20 cellular contexts compared by ENCODE assay signal in the genomic region with DNA sequence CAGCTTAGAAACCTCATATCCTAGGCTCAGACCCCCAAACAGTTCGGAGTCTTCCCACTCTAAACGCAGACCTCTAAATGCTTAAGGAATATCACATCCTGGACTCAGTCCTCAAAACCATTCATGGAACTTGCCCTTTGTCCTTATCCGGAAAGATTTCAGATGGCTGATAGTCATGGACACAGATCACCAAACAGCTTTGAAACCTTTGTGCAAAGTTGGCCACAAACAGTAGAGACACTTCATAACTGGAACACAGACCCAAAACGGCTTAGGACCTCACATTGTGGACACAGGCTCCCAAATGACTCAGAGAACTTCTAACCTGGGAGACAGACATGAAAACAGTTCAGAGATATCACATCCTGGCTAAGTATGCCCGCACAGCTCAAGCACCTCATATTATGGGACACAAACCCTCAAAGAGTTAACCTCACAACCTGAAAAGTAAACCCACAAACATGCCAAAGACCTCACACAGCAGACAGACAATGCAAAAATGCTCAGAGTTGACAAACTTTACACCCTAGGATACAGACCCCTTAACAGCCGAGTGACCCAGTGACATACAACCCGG. TPM values are rescaled to one million over a fixed set of nuclear protein-coding genes. Genes with fewer than 3 reads are reported as not detected.
DNase-seq lines count a peak whose midpoint lies in the region; ATAC-seq, FAIRE-seq and TF ChIP-seq lines count a peak whose summit lies in the region.
"Had no signal": no experiment of that assay in that cellular context is flagged by ENCODE, and none has a peak within 500 bp of the region (broad histone marks: within the 10 kb centered on the region; RNA-seq: fewer than 3 reads in every experiment).

No MANE protein-coding gene starts in this region.

- peak overlapping the region; percentile 61 for H3K27ac ChIP-seq in CD4-positive, CD25-positive, alpha-beta regulatory T cell (ENCODE audit: insufficient read depth, low read length, poor library complexity, severe bottlenecking)
- peak overlapping the region; percentile 31 to 94 (median 77) for H3K27ac ChIP-seq in right lobe of liver
- no peak overlapping the region for H3K27ac ChIP-seq in pancreas
- H3K27ac ChIP-seq: sigmoid colon, testis had no signal

- no peaks in the 10 kb centered on the region for H3K27me3 Mint-ChIP-seq in CD4-positive, CD25-positive, alpha-beta regulatory T cell
- H3K27me3 Mint-ChIP-seq in Caco-2 (ENCODE audit: insufficient read depth, unreplicated experiment), result no peaks in the 10 kb centered on the region
- no peaks in the 10 kb centered on the region for H3K27me3 Mint-ChIP-seq in activated naive CD8-positive, alpha-beta T cell treated with anti-CD3 and anti-CD28 coated beads, Interleukin-2, amount 10 ng/mL, durations not matched to agents 7 days and 5 days
- H3K27me3 Mint-ChIP-seq in osteocyte (ENCODE audit: unreplicated experiment), result no peaks in the 10 kb centered on the region

- no TSS peak for BruUV-seq in Caco-2 (replicated peaks; lab: Mats Ljungman, UMichigan)

- CTCF ChIA-PET in Caco-2 (lab: Charles Lee), result no interaction called here

- no peaks in the 10 kb centered on the region for H3K27me3 ChIP-seq in CD4-positive, CD25-positive, alpha-beta regulatory T cell (ENCODE audit: control insufficient read depth, insufficient read depth, low read length)
- H3K27me3 ChIP-seq in Caco-2 (replicated peaks; ENCODE audit: control insufficient read depth, insufficient read depth, low read length), result no peaks in the 10 kb centered on the region
- no peaks in the 10 kb centered on the region for H3K27me3 ChIP-seq in right lobe of liver
- no peaks in the 10 kb centered on the region for H3K27me3 ChIP-seq in pancreas
- H3K27me3 ChIP-seq: sigmoid colon, testis had no signal

- H3K4me3 ChIP-seq in CD4-positive, CD25-positive, alpha-beta regulatory T cell (ENCODE audit: low read depth, low read length), result peak overlapping the region; percentile 53
- H3K4me3 ChIP-seq in Caco-2 (ENCODE audit: low read depth, low read length) (no peak overlapping the region), right lobe of liver (peak overlapping the region in 1 of 3 donors; percentile 28), pancreas (no peak overlapping the region)
- H3K4me3 ChIP-seq: sigmoid colon, testis had no signal

- peak overlapping the region; percentile 87 to 92 (median 91) for H3K27ac Mint-ChIP-seq in CD4-positive, CD25-positive, alpha-beta regulatory T cell
- H3K27ac Mint-ChIP-seq in Caco-2 (ENCODE audit: unreplicated experiment), result peak overlapping the region; percentile 96
- H3K27ac Mint-ChIP-seq in activated naive CD8-positive, alpha-beta T cell treated with anti-CD3 and anti-CD28 coated beads, Interleukin-2, amount 10 ng/mL, durations not matched to agents 7 days and 5 days, result peak overlapping the region; percentile 94
- H3K27ac Mint-ChIP-seq in osteocyte (ENCODE audit: unreplicated experiment), result no peak overlapping the region

- peaks cover 50% of the 10 kb centered on the region for H3K4me1 ChIP-seq in CD4-positive, CD25-positive, alpha-beta regulatory T cell (ENCODE audit: control insufficient read depth, insufficient read depth, low read length, poor library complexity, severe bottlenecking)
- H3K4me1 ChIP-seq in Caco-2 (peaks cover 19% of the 10 kb centered on the region), right lobe of liver (peaks cover 0 to 14% (median 0%) of the 10 kb centered on the region in 4 donors), pancreas (no peaks in the 10 kb centered on the region)
- H3K4me1 ChIP-seq: sigmoid colon, testis had no signal

- ATAC-seq in CD4-positive, CD25-positive, alpha-beta regulatory T cell (ENCODE audit: low read depth in 2 of 2), result no peak
- ATAC-seq in activated naive CD8-positive, alpha-beta T cell treated with anti-CD3 and anti-CD28 coated beads, Interleukin-2, amount 10 ng/mL, durations not matched to agents 7 days and 5 days (ENCODE audit: low read depth), result no peak
- ATAC-seq in right lobe of liver (peak; percentile 3 to 63 (median 32)), pancreas (no peak)
- ATAC-seq: Panc1 had no signal

- peak overlapping the region in 3 of 4 donors; percentile 48 to 77 (median 66) for H3K4me3 Mint-ChIP-seq in CD4-positive, CD25-positive, alpha-beta regulatory T cell
- H3K4me3 Mint-ChIP-seq in Caco-2 (ENCODE audit: unreplicated experiment) (peak overlapping the region; percentile 50), osteocyte (ENCODE audit: unreplicated experiment) (no peak overlapping the region)
- H3K4me3 Mint-ChIP-seq in activated naive CD8-positive, alpha-beta T cell treated with anti-CD3 and anti-CD28 coated beads, Interleukin-2, amount 10 ng/mL, durations not matched to agents 7 days and 5 days, result peak overlapping the region; percentile 63

- no peak for FAIRE-seq in pancreas (lab: Jason Lieb, UNC)

- H3K9me3 ChIP-seq in CD4-positive, CD25-positive, alpha-beta regulatory T cell (ENCODE audit: control insufficient read depth in 2 of 2, low read length in 2 of 2), result no peaks in the 10 kb centered on the region
- no peaks in the 10 kb centered on the region for H3K9me3 ChIP-seq in Caco-2
- no peaks in the 10 kb centered on the region for H3K9me3 ChIP-seq in right lobe of liver
- H3K9me3 ChIP-seq in pancreas, result no peaks in the 10 kb centered on the region
- H3K9me3 ChIP-seq: sigmoid colon, SK-N-SH, testis had no signal

- peak; percentile 48 for TF ChIP-seq POLR2A in right lobe of liver (IDR thresholded peaks at IDR 0.05)

- H3K36me3 ChIP-seq in CD4-positive, CD25-positive, alpha-beta regulatory T cell (ENCODE audit: control insufficient read depth, insufficient read depth, low read length), result peaks cover 2% of the 10 kb centered on the region
- H3K36me3 ChIP-seq in Caco-2 (ENCODE audit: control insufficient read depth, insufficient read depth, low read length), result no peaks in the 10 kb centered on the region
- H3K36me3 ChIP-seq in right lobe of liver, result no peaks in the 10 kb centered on the region
- H3K36me3 ChIP-seq in pancreas, result no peaks in the 10 kb centered on the region
- H3K36me3 ChIP-seq: sigmoid colon had no signal

- POLR2A ChIA-PET in Caco-2 (lab: Charles Lee), result no interaction called here
- POLR2A ChIA-PET in activated naive CD8-positive, alpha-beta T cell treated with anti-CD3 and anti-CD28 coated beads, Interleukin-2, amount 10 ng/mL, durations not matched to agents 7 days and 5 days (lab: Charles Lee), result interaction anchor here (2.5 to 5.3 kb wide), 2 partner anchors 16 to 25 kb away, joined by 7 to 31 read pairs; a partner anchor contains a TSS

- H3K4me1 Mint-ChIP-seq in CD4-positive, CD25-positive, alpha-beta regulatory T cell, result peaks cover 15 to 68% (median 43%) of the 10 kb centered on the region in 4 donors
- H3K4me1 Mint-ChIP-seq in Caco-2 (ENCODE audit: low read depth, unreplicated experiment), result peaks cover 44% of the 10 kb centered on the region
- H3K4me1 Mint-ChIP-seq in activated naive CD8-positive, alpha-beta T cell treated with anti-CD3 and anti-CD28 coated beads, Interleukin-2, amount 10 ng/mL, durations not matched to agents 7 days and 5 days, result peaks cover 49% of the 10 kb centered on the region
- peaks cover 12% of the 10 kb centered on the region for H3K4me1 Mint-ChIP-seq in osteocyte (ENCODE audit: unreplicated experiment)

- DNase-seq in CD4-positive, CD25-positive, alpha-beta regulatory T cell, result peak in 1 of 3 donors; percentile 30
- no peak for DNase-seq in Caco-2
- no peak for DNase-seq in activated naive CD8-positive, alpha-beta T cell treated with anti-CD3 and anti-CD28 coated beads, Interleukin-2, amount 10 ng/mL, durations not matched to agents 7 days and 5 days
- no peak for DNase-seq in right lobe of liver
- no peak for DNase-seq in osteocyte (ENCODE audit: extremely low spot score, unreplicated experiment)
- no peak for DNase-seq in pancreas
- no peak for DNase-seq in GM19238 (ENCODE audit: insufficient read length, low spot score)
- no peak for DNase-seq in NCI-H446 (lab: John Stamatoyannopoulos, UW)
- DNase-seq: activated CD4-positive, alpha-beta T cell treated with anti-CD3 and anti-CD28 coated beads, Interleukin-2, amount 50 U/mL, for 48 hours; activated effector memory CD4-positive, alpha-beta T cell treated with Interleukin-2 at 50 U/mL for 16 hours; COR-L47; cortex of kidney; EL; foreskin fibroblast; NCI-H146; NCI-H82; sigmoid colon; SK-N-SH; testis had no signal

- TF ChIP-seq CTCF in Caco-2 (IDR thresholded peaks at IDR 0.05; ENCODE audit: insufficient read depth in 1 of 2, low read depth in 1 of 2, low read length in 1 of 2, severe bottlenecking in 1 of 2, unreplicated experiment in 1 of 2), result no peak
- TF ChIP-seq CTCF in right lobe of liver (IDR thresholded peaks at IDR 0.05), result no peak
- TF ChIP-seq CTCF in osteocyte (IDR thresholded peaks at IDR 0.05), result no peak
- TF ChIP-seq CTCF in pancreas (IDR thresholded peaks at IDR 0.05), result no peak

- intact Hi-C loops in Caco-2 (cut with micrococcal nuclease; ENCODE audit: unreplicated experiment) (no loop called here), right lobe of liver (cut with DNase I) (no loop called here), pancreas (cut with DNase I) (no loop called here)

- no peaks in the 10 kb centered on the region for H3K9me3 Mint-ChIP-seq in CD4-positive, CD25-positive, alpha-beta regulatory T cell
- H3K9me3 Mint-ChIP-seq in Caco-2 (ENCODE audit: unreplicated experiment) (no peaks in the 10 kb centered on the region), osteocyte (ENCODE audit: unreplicated experiment) (peaks cover 4% of the 10 kb centered on the region)
- H3K9me3 Mint-ChIP-seq in activated naive CD8-positive, alpha-beta T cell treated with anti-CD3 and anti-CD28 coated beads, Interleukin-2, amount 10 ng/mL, durations not matched to agents 7 days and 5 days, result peaks cover 13% of the 10 kb centered on the region

- 28% methylated on average over 7 of the region's 7 CpGs for WGBS in right lobe of liver (ENCODE audit: insufficient coverage, low coverage, low lambda C conversion rate, missing lambda C conversion rate)
- WGBS in pancreas, 2 donors, result 53 to 63% methylated on average over 7 of the region's 7 CpGs

- H3K36me3 Mint-ChIP-seq in CD4-positive, CD25-positive, alpha-beta regulatory T cell, result no peaks in the 10 kb centered on the region
- H3K36me3 Mint-ChIP-seq in Caco-2 (ENCODE audit: insufficient read depth, unreplicated experiment) (peaks cover 9% of the 10 kb centered on the region), osteocyte (ENCODE audit: unreplicated experiment) (no peaks in the 10 kb centered on the region)
- H3K36me3 Mint-ChIP-seq in activated naive CD8-positive, alpha-beta T cell treated with anti-CD3 and anti-CD28 coated beads, Interleukin-2, amount 10 ng/mL, durations not matched to agents 7 days and 5 days, result peaks cover 57% of the 10 kb centered on the region

RNA-seq across cellular contexts. Expression of a gene that starts 15.5 kb away (rescaled TPM):
- 8.0 TPM for total RNA-seq in CD4-positive, CD25-positive, alpha-beta regulatory T cell
- 10 to 100 TPM; 10.8 to 15.7 (median 13.3) TPM for polyA plus RNA-seq in CD4-positive, CD25-positive, alpha-beta regulatory T cell
- total RNA-seq in Caco-2 (2022) (13.9 and 15.8 TPM in 2 replicates), right lobe of liver (10 to 100 TPM in 1 of 6 experiments, 1 to 10 TPM in 5; 2.2 to 10.8 (median 3.5) TPM), osteocyte (4.5 and 5.1 TPM in 2 replicates), pancreas (1 to 10 TPM in 5 of 6 donors, under 1 TPM in 1; 0.88 to 2.6 (median 1.7) TPM)
- total RNA-seq in activated naive CD8-positive, alpha-beta T cell treated with anti-CD3 and anti-CD28 coated beads, Interleukin-2, amount 10 ng/mL, durations not matched to agents 7 days and 5 days, result 10 to 100 TPM; 25.4 to 26.8 TPM
- 1 to 10 TPM; 1.9 to 2.8 TPM for polyA plus RNA-seq in pancreas

RNA-seq across cellular contexts. Expression of a gene that starts 28.4 kb away (rescaled TPM):
- total RNA-seq in CD4-positive, CD25-positive, alpha-beta regulatory T cell, result 101 TPM
- 10 to 100 TPM; 12.4 to 21.8 (median 20.3) TPM for polyA plus RNA-seq in CD4-positive, CD25-positive, alpha-beta regulatory T cell
- total RNA-seq in Caco-2 (2022) (0.39 and 0.43 TPM in 2 replicates), right lobe of liver (1 to 10 TPM; 2.4 to 7.2 (median 4.8) TPM), osteocyte (0.19 and 0.39 TPM in 2 replicates), pancreas (1 to 10 TPM in 3 of 6 donors, under 1 TPM in 3; 0.39 to 7.5 (median 1.9) TPM)
- 100 to 1,000 TPM; 142 to 146 TPM for total RNA-seq in activated naive CD8-positive, alpha-beta T cell treated with anti-CD3 and anti-CD28 coated beads, Interleukin-2, amount 10 ng/mL, durations not matched to agents 7 days and 5 days
- 1 to 10 TPM in 1 of 2 donors, under 1 TPM in 1; 0.92 to 1.1 TPM for polyA plus RNA-seq in pancreas

RNA-seq across cellular contexts. Expression of a gene that starts 49.5 kb away (rescaled TPM):
- total RNA-seq in CD4-positive, CD25-positive, alpha-beta regulatory T cell, result not detected
- not detected for polyA plus RNA-seq in CD4-positive, CD25-positive, alpha-beta regulatory T cell
- total RNA-seq in Caco-2 (2022), result not detected in 2 replicates
- not detected for total RNA-seq in activated naive CD8-positive, alpha-beta T cell treated with anti-CD3 and anti-CD28 coated beads, Interleukin-2, amount 10 ng/mL, durations not matched to agents 7 days and 5 days
- 1 to 10 TPM in 5 of 6 experiments, under 1 TPM in 1; 0.98 to 4.1 (median 2.9) TPM for total RNA-seq in right lobe of liver
- total RNA-seq in osteocyte, result not detected in 2 replicates
- total RNA-seq in pancreas, result under 1 TPM in 2 of 6 donors, not detected in 4; 0.37 to 0.72 TPM
- under 1 TPM; 0.57 to 0.99 TPM for polyA plus RNA-seq in pancreas
- total RNA-seq: sigmoid colon, testis had no signal
- polyA plus RNA-seq: SK-N-SH had no signal

Comparison
In these comparisons a context has a peak if more than half of its experiments do, and no peak if none do; other contexts are left out.
1. ATAC-seq: peak in right lobe of liver (4 of 4); none in CD4-positive, CD25-positive, alpha-beta regulatory T cell (0 of 2), activated naive CD8-positive, alpha-beta T cell treated with anti-CD3 and anti-CD28 coated beads, Interleukin-2, amount 10 ng/mL, durations not matched to agents 7 days and 5 days (single experiment) and pancreas (0 of 4).
2. H3K27ac ChIP-seq: peak in CD4-positive, CD25-positive, alpha-beta regulatory T cell (single experiment) and right lobe of liver (3 of 3); none in pancreas (0 of 4).
3. RNA of a gene that starts 28.4 kb away (total RNA-seq): 142 to 146 TPM in activated naive CD8-positive, alpha-beta T cell treated with anti-CD3 and anti-CD28 coated beads, Interleukin-2, amount 10 ng/mL, durations not matched to agents 7 days and 5 days and 101 TPM in CD4-positive, CD25-positive, alpha-beta regulatory T cell (single experiment); 2.4 to 7.2 TPM in right lobe of liver, 0.39 to 7.5 TPM in pancreas, 0.39 to 0.43 TPM in Caco-2 and 0.19 to 0.39 TPM in osteocyte; every median in the first group is over 10 times any median in the second.